1 cellular context compared by ENCODE assay signal in genomic region chr1:207963429-207964194, GRCh38.
TF ChIP-seq lines count a peak whose summit lies in the region.

No MANE protein-coding gene starts in this region.

TF ChIP-seq in HepG2, 621 proteins besides CTCF, POLR2A, EP300 and RAD21 (continued from another document and continues in another):
- TF ChIP-seq CENPBD1 (CRISPR knock-in tag; IDR thresholded peaks at IDR 0.05; ENCODE audit: borderline replicate concordance, low read depth) (no peak), JDP2 (CRISPR knock-in tag; IDR thresholded peaks at IDR 0.05; ENCODE audit: borderline replicate concordance) (no peak), RBM22 (optimal IDR thresholded peaks at IDR 0.05; ENCODE audit: low read length) (no peak), NCOA1 (CRISPR knock-in tag; IDR thresholded peaks at IDR 0.05) (no peak), REST (IDR thresholded peaks at IDR 0.05; ENCODE audit: borderline replicate concordance in 1 of 2, low read depth in 1 of 2, low read length in 2 of 2) (peak in 1 of 2 experiments; percentile 33; a peak in 1 of 4 replicates), ZNF281 (CRISPR knock-in tag; IDR thresholded peaks at IDR 0.05; ENCODE audit: borderline replicate concordance) (peak; percentile 89), GABPB1 (CRISPR knock-in tag; IDR thresholded peaks at IDR 0.05) (peak; percentile 91), HOMEZ (CRISPR knock-in tag; IDR thresholded peaks at IDR 0.05; ENCODE audit: low read depth) (no peak), ZNF282 (IDR thresholded peaks at IDR 0.05; ENCODE audit: partially characterized antibody) (no peak), RFX3 (CRISPR knock-in tag; IDR thresholded peaks at IDR 0.05) (no peak), ZNF180 (CRISPR knock-in tag; IDR thresholded peaks at IDR 0.05; ENCODE audit: borderline replicate concordance, low read depth) (no peak), ZNF841 (CRISPR knock-in tag; IDR thresholded peaks at IDR 0.05; ENCODE audit: borderline replicate concordance) (no peak), NRL (CRISPR knock-in tag; IDR thresholded peaks at IDR 0.05; ENCODE audit: borderline replicate concordance) (no peak), TFDP2 (CRISPR knock-in tag; IDR thresholded peaks at IDR 0.05) (peak; percentile 62; the same call in 1 of the 2 replicates), LRRFIP1 (CRISPR knock-in tag; conservative IDR thresholded peaks at IDR 0.05) (no peak), KLF16 (CRISPR knock-in tag; IDR thresholded peaks at IDR 0.05) (peak in 1 of 2 experiments; percentile 56; a peak in 1 of 4 replicates), ZBTB8A (CRISPR knock-in tag; IDR thresholded peaks at IDR 0.05; ENCODE audit: borderline replicate concordance, low read depth) (no peak), NAIF1 (CRISPR knock-in tag; IDR thresholded peaks at IDR 0.05; ENCODE audit: borderline replicate concordance) (no peak), RFX5 (IDR thresholded peaks at IDR 0.05; ENCODE audit: low read depth, low read length) (no peak), ZNF354B (CRISPR knock-in tag; IDR thresholded peaks at IDR 0.05) (no peak), KDM5A (IDR thresholded peaks at IDR 0.05; ENCODE audit: borderline replicate concordance, low read length) (no peak), NFATC3 (CRISPR knock-in tag; IDR thresholded peaks at IDR 0.05) (no peak), FOXA3 (CRISPR knock-in tag; IDR thresholded peaks at IDR 0.05) (peak; percentile 86), SNRNP70 (IDR thresholded peaks at IDR 0.05; ENCODE audit: low read depth, low read length) (no peak), BRCA1 (CRISPR knock-in tag; IDR thresholded peaks at IDR 0.05) (no peak), ZNF446 (CRISPR knock-in tag; IDR thresholded peaks at IDR 0.05) (no peak), ARID3A (IDR thresholded peaks at IDR 0.05; ENCODE audit: low read depth, low read length) (no peak), SALL2 (CRISPR knock-in tag; IDR thresholded peaks at IDR 0.05) (peak; percentile 75), ZNF567 (CRISPR knock-in tag; IDR thresholded peaks at IDR 0.05; ENCODE audit: borderline replicate concordance) (no peak), TEAD3 (CRISPR knock-in tag; optimal IDR thresholded peaks at IDR 0.05; ENCODE audit: borderline replicate concordance) (no peak), SOX5 (CRISPR knock-in tag; IDR thresholded peaks at IDR 0.05; ENCODE audit: borderline replicate concordance) (peak; percentile 90), TOPORS (CRISPR knock-in tag; IDR thresholded peaks at IDR 0.05) (no peak; the same call in 1 of the 2 replicates), GATAD2A (CRISPR knock-in tag; IDR thresholded peaks at IDR 0.05) (peak; percentile 81), RARG (CRISPR knock-in tag; IDR thresholded peaks at IDR 0.05; ENCODE audit: low read depth) (no peak), ZHX2 (IDR thresholded peaks at IDR 0.05; ENCODE audit: low read depth) (no peak), ZHX2 (CRISPR knock-in tag; IDR thresholded peaks at IDR 0.05; ENCODE audit: borderline replicate concordance) (no peak), ZNF597 (CRISPR knock-in tag; IDR thresholded peaks at IDR 0.05) (no peak), ZNF883 (CRISPR knock-in tag; IDR thresholded peaks at IDR 0.05; ENCODE audit: not compliant biosample characterization) (no peak), ZNF775 (CRISPR knock-in tag; IDR thresholded peaks at IDR 0.05; ENCODE audit: borderline replicate concordance) (no peak)
